18 cellular contexts compared by ENCODE assay signal in the genomic region with DNA sequence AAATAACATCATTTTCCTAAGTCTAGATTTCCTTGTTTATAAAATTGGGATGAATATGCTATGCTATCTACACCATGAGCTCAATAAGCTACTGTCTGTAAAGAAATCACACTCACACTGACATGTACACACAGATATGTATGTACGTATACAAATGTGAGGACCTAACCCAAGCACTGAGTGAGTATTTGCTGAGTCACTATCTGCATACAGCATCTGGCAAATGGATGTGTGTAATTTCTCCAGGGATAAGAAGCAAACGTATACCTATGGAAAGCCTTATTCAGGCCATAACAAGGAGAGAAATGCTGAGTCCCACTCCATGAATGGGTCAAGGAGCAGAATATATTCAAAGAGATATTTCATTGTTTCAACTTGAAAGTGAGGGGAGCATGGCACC.
DNase-seq lines count a peak whose midpoint lies in the region; ATAC-seq, FAIRE-seq and TF ChIP-seq lines count a peak whose summit lies in the region.
"Had no signal": no experiment of that assay in that cellular context is flagged by ENCODE, and none has a peak within 500 bp of the region (broad histone marks: within the 10 kb centered on the region; RNA-seq: fewer than 3 reads in every experiment).

No MANE protein-coding gene starts in this region.

- ATAC-seq in A549, result peak in 1 of 2 experiments; percentile 44; a peak in 2 of 6 replicates
- ATAC-seq: stimulated activated naive CD8-positive, alpha-beta T cell treated with anti-CD3 and anti-CD28 coated beads, Interleukin-15, Interleukin-2, amounts not matched to agents 100 U/mL and 50 U/mL, for 24 hours had no signal

- TF ChIP-seq EP300 in A549 (IDR thresholded peaks at IDR 0.05), result no peak

- no peak for FAIRE-seq in A549 (lab: Jason Lieb, UNC)

- no peak for TF ChIP-seq POLR2A in A549 (IDR thresholded peaks at IDR 0.05; ENCODE audit: low read length)

- DNase-seq in A549 (ENCODE audit: low read depth in 1 of 2, low spot score in 1 of 2) (peak in 1 of 2 experiments; percentile 38), HT1080 (ENCODE audit: low read depth) (peak; percentile 55), astrocyte of the spinal cord (ENCODE audit: low read depth, low spot score) (peak; percentile 25), fibroblast of villous mesenchyme (ENCODE audit: low read depth) (peak; percentile 60), mucosa of gallbladder (ENCODE audit: low spot score) (no peak), islet precursor cell (no peak), NCI-H1105 treated with DMSO at 0.1 percent for 48 hours (lab: John Stamatoyannopoulos, UW) (no peak), NCI-H1694 (lab: John Stamatoyannopoulos, UW) (no peak)
- DNase-seq: activated gamma-delta T cell; CD4-positive, alpha-beta T cell; kidney; NCI-H2081 treated with DMSO at 0.1 percent for 48 hours; NCI-H526; retina; stimulated activated naive CD8-positive, alpha-beta T cell treated with anti-CD3 and anti-CD28 coated beads, Interleukin-15, Interleukin-2, amounts not matched to agents 100 U/mL and 50 U/mL, for 24 hours; T-helper 9 cell had no signal

- H3K4me3 ChIP-seq in A549 (no peak overlapping the region), astrocyte of the spinal cord (ENCODE audit: low read depth, low read length) (no peak overlapping the region), fibroblast of villous mesenchyme (ENCODE audit: low read depth, low read length) (no peak overlapping the region)
- H3K4me3 ChIP-seq: ascending aorta, neural progenitor cell had no signal

- no peak for TF ChIP-seq RAD21 in A549 (conservative IDR thresholded peaks at IDR 0.05 in 1 of 2, IDR thresholded peaks at IDR 0.05 in 1 of 2)

- 31% methylated on average over 2 of the region's 2 CpGs for WGBS in A549 (ENCODE audit: missing lambda C conversion rate)

- no peaks in the 10 kb centered on the region for H3K9me3 ChIP-seq in A549
- H3K9me3 ChIP-seq: ascending aorta had no signal

- H3K4me2 ChIP-seq in A549, result no peak overlapping the region
- H3K4me2 ChIP-seq: neural progenitor cell had no signal

- H3K4me1 ChIP-seq in A549, result 0 out of 3 replicates have a peak, but pooled peaks cover 8% of the 10 kb centered on the region
- H3K4me1 ChIP-seq: ascending aorta, neural progenitor cell had no signal

- H3K27ac ChIP-seq in A549, result peak overlapping the region; percentile 31 to 71; a peak in 4 of 6 replicates
- H3K27ac ChIP-seq: ascending aorta, neural progenitor cell had no signal

- in situ Hi-C loops in astrocyte of the spinal cord (cut with HindIII; ENCODE audit: low sequenced_read_pairs), result no loop called here

- CTCF ChIA-PET in A549 (lab: Yijun Ruan, JAX), result interaction anchor here (1.3 to 2.1 kb wide), 3 partner anchors 9 to 422 kb away, joined by 3 to 10 read pairs (median 5); no protein-coding TSS in a partner anchor

- no peak for TF ChIP-seq CTCF in A549 (IDR thresholded peaks at IDR 0.05)
- no peak for TF ChIP-seq CTCF in astrocyte of the spinal cord (IDR thresholded peaks at IDR 0.05; ENCODE audit: low read depth, low read length)
- no peak for TF ChIP-seq CTCF in fibroblast of villous mesenchyme (IDR thresholded peaks at IDR 0.05; ENCODE audit: insufficient read depth, low read depth, low read length)

- POLR2A ChIA-PET in A549 (lab: Yijun Ruan, JAX), result no interaction called here

TF ChIP-seq in A549, 52 proteins besides CTCF, POLR2A, EP300 and RAD21:
- TF ChIP-seq ZC3H11A (IDR thresholded peaks at IDR 0.05) (no peak), MAFK (IDR thresholded peaks at IDR 0.05; ENCODE audit: partially characterized antibody) (peak; percentile 94), TP53 (CRISPR knock-in tag; IDR thresholded peaks at IDR 0.05) (no peak), NFE2L2 (conservative IDR thresholded peaks at IDR 0.05; ENCODE audit: low read length) (peak; percentile 92), NR3C1 (IDR thresholded peaks at IDR 0.05) (no peak), MAZ (IDR thresholded peaks at IDR 0.05; ENCODE audit: borderline replicate concordance, low read depth, low read length) (no peak)
- TF ChIP-seq, protein P1, sequence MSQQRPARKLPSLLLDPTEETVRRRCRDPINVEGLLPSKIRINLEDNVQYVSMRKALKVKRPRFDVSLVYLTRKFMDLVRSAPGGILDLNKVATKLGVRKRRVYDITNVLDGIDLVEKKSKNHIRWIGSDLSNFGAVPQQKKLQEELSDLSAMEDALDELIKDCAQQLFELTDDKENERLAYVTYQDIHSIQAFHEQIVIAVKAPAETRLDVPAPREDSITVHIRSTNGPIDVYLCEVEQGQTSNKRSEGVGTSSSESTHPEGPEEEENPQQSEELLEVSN (IDR thresholded peaks at IDR 0.05; ENCODE audit: borderline replicate concordance, low read depth), result no peak
- TF ChIP-seq, protein P2, sequence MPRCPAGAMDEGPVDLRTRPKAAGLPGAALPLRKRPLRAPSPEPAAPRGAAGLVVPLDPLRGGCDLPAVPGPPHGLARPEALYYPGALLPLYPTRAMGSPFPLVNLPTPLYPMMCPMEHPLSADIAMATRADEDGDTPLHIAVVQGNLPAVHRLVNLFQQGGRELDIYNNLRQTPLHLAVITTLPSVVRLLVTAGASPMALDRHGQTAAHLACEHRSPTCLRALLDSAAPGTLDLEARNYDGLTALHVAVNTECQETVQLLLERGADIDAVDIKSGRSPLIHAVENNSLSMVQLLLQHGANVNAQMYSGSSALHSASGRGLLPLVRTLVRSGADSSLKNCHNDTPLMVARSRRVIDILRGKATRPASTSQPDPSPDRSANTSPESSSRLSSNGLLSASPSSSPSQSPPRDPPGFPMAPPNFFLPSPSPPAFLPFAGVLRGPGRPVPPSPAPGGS (IDR thresholded peaks at IDR 0.05), result no peak

Comparison
In these comparisons a context has a peak if more than half of its experiments do, and no peak if none do; other contexts are left out.
1. DNase-seq: peak in HT1080 (single experiment), astrocyte of the spinal cord (single experiment) and fibroblast of villous mesenchyme (single experiment); none in mucosa of gallbladder (single experiment), islet precursor cell (single experiment), NCI-H1105 treated with DMSO at 0.1 percent for 48 hours (single experiment) and NCI-H1694 (single experiment).